In the genomic region with DNA sequence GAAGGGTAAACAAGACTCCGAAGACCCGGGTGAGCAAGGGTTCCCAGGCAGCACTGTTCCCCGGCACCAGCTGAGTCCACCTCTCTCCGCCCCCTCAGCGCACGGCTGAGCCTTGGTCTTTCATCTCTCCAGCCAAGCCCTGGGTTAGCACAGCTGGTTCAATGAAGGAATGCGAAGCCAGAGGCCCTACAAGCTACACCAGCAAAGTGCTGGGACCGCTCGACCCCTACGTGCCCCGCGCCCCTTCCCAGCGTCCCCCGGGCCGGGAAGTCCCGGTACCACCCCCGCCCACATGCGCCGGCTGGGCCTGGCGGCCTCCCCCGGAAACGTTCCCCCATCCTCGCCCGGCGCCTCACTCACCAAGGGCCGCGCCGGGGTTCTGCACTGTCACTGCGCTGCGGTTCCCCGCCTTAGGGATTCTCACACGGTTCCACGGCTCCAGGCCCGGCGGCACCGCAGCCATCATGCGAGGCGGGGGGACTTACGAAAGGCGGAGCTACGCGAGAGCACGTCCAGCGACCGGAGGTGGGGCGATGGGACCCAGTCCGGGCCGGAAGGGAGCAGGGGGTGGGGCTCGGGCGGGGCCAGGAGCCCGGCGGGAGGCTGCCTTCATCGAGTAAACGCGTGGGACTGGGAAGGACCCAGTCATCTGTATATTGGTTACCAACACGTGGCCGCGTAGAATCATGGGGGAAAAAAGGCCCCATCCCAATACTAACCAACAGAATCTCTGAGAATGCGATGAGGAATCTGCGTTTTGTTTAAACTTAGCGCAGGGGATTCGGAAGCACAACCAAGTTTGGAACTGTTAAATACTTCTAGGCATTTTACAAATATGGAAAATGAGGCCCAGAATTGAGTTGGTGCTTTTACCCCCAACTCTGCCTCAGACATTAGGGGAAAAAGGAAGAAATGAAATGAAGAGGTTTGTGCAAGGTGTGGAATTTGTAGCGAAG, we compare ENCODE assay signal across 1 cellular context.
TF ChIP-seq lines count a peak whose summit lies in the region.

No MANE protein-coding gene starts in this region.

TF ChIP-seq in GM12878, 131 proteins besides CTCF, POLR2A, EP300 and RAD21 (continued from another document and continues in another):
- TF ChIP-seq, protein P1, sequence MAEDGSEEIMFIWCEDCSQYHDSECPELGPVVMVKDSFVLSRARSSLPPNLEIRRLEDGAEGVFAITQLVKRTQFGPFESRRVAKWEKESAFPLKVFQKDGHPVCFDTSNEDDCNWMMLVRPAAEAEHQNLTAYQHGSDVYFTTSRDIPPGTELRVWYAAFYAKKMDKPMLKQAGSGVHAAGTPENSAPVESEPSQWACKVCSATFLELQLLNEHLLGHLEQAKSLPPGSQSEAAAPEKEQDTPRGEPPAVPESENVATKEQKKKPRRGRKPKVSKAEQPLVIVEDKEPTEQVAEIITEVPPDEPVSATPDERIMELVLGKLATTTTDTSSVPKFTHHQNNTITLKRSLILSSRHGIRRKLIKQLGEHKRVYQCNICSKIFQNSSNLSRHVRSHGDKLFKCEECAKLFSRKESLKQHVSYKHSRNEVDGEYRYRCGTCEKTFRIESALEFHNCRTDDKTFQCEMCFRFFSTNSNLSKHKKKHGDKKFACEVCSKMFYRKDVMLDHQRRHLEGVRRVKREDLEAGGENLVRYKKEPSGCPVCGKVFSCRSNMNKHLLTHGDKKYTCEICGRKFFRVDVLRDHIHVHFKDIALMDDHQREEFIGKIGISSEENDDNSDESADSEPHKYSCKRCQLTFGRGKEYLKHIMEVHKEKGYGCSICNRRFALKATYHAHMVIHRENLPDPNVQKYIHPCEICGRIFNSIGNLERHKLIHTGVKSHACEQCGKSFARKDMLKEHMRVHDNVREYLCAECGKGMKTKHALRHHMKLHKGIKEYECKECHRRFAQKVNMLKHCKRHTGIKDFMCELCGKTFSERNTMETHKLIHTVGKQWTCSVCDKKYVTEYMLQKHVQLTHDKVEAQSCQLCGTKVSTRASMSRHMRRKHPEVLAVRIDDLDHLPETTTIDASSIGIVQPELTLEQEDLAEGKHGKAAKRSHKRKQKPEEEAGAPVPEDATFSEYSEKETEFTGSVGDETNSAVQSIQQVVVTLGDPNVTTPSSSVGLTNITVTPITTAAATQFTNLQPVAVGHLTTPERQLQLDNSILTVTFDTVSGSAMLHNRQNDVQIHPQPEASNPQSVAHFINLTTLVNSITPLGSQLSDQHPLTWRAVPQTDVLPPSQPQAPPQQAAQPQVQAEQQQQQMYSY (CRISPR knock-in tag; IDR thresholded peaks at IDR 0.05): no peak
- TF ChIP-seq CHD4 (IDR thresholded peaks at IDR 0.05) (no peak), HCFC1 (IDR thresholded peaks at IDR 0.05; ENCODE audit: low read length) (no peak), TCF12 (IDR thresholded peaks at IDR 0.05; ENCODE audit: low read depth, low read length) (peak; percentile 40), CHD2 (IDR thresholded peaks at IDR 0.05; ENCODE audit: borderline replicate concordance, low read depth, low read length) (peak; percentile 61; the same call in 1 of the 2 replicates), NR2F1 (conservative IDR thresholded peaks at IDR 0.05) (peak; percentile 74), FOS (IDR thresholded peaks at IDR 0.05; ENCODE audit: borderline replicate concordance, extremely low read depth, insufficient read length) (no peak), ASH2L (IDR thresholded peaks at IDR 0.05; ENCODE audit: borderline replicate concordance, low read depth) (0 out of 2 replicates have a peak, but pooled peaks have one; percentile 49), KLF5 (IDR thresholded peaks at IDR 0.05; ENCODE audit: partially characterized antibody) (no peak), ZNF622 (IDR thresholded peaks at IDR 0.05) (no peak), NBN (IDR thresholded peaks at IDR 0.05) (no peak; the same call in none of the 2 replicates), CHD1 (IDR thresholded peaks at IDR 0.05; ENCODE audit: low read depth, low read length) (no peak), EGR1 (IDR thresholded peaks at IDR 0.05; ENCODE audit: borderline replicate concordance in 1 of 2, low read depth in 2 of 2, low read length in 2 of 2) (peak in 1 of 2 experiments; percentile 87; a peak in 1 of 3 replicates), RAD51 (IDR thresholded peaks at IDR 0.05) (peak; percentile 84), IKZF1 (conservative IDR thresholded peaks at IDR 0.05) (peak; percentile 86), BHLHE40 (IDR thresholded peaks at IDR 0.05; ENCODE audit: borderline replicate concordance in 1 of 2, low read depth in 2 of 2, low read length in 1 of 2) (peak in 1 of 2 experiments; percentile 59; a peak in 3 of 4 replicates), JUNB (IDR thresholded peaks at IDR 0.05) (no peak), SREBF1 (IDR thresholded peaks at IDR 0.05; ENCODE audit: low read length) (no peak), PAX8 (IDR thresholded peaks at IDR 0.05) (peak; percentile 46; the same call in 1 of the 2 replicates), NFXL1 (IDR thresholded peaks at IDR 0.05; ENCODE audit: borderline replicate concordance) (no peak), YY1 (IDR thresholded peaks at IDR 0.05; ENCODE audit: low read depth, low read length) (peak; percentile 91), PML (IDR thresholded peaks at IDR 0.05; ENCODE audit: low read length) (peak; percentile 72; the same call in 1 of the 2 replicates), ZNF384 (IDR thresholded peaks at IDR 0.05; ENCODE audit: borderline replicate concordance, low read depth, low read length) (no peak), JUND (IDR thresholded peaks at IDR 0.05; ENCODE audit: low read depth, low read length) (no peak), DPF2 (IDR thresholded peaks at IDR 0.05) (peak; percentile 79; the same call in 1 of the 2 replicates), GATAD2B (conservative IDR thresholded peaks at IDR 0.05; ENCODE audit: low read depth) (no peak; the same call in 1 of the 2 replicates), POU2F2 (IDR thresholded peaks at IDR 0.05; ENCODE audit: borderline replicate concordance, low read depth, low read length) (peak; percentile 72; the same call in 1 of the 3 replicates), MYC (IDR thresholded peaks at IDR 0.05; ENCODE audit: insufficient read depth, insufficient read length, insufficient replicate concordance, low read length, severe bottlenecking) (no peak), BMI1 (IDR thresholded peaks at IDR 0.05; ENCODE audit: borderline replicate concordance) (no peak; the same call in 1 of the 2 replicates)
- TF ChIP-seq, protein P2, sequence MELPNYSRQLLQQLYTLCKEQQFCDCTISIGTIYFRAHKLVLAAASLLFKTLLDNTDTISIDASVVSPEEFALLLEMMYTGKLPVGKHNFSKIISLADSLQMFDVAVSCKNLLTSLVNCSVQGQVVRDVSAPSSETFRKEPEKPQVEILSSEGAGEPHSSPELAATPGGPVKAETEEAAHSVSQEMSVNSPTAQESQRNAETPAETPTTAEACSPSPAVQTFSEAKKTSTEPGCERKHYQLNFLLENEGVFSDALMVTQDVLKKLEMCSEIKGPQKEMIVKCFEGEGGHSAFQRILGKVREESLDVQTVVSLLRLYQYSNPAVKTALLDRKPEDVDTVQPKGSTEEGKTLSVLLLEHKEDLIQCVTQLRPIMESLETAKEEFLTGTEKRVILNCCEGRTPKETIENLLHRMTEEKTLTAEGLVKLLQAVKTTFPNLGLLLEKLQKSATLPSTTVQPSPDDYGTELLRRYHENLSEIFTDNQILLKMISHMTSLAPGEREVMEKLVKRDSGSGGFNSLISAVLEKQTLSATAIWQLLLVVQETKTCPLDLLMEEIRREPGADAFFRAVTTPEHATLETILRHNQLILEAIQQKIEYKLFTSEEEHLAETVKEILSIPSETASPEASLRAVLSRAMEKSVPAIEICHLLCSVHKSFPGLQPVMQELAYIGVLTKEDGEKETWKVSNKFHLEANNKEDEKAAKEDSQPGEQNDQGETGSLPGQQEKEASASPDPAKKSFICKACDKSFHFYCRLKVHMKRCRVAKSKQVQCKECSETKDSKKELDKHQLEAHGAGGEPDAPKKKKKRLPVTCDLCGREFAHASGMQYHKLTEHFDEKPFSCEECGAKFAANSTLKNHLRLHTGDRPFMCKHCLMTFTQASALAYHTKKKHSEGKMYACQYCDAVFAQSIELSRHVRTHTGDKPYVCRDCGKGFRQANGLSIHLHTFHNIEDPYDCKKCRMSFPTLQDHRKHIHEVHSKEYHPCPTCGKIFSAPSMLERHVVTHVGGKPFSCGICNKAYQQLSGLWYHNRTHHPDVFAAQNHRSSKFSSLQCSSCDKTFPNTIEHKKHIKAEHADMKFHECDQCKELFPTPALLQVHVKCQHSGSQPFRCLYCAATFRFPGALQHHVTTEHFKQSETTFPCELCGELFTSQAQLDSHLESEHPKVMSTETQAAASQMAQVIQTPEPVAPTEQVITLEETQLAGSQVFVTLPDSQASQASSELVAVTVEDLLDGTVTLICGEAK (IDR thresholded peaks at IDR 0.05; ENCODE audit: borderline replicate concordance): peak; percentile 90
- TF ChIP-seq, protein P3, sequence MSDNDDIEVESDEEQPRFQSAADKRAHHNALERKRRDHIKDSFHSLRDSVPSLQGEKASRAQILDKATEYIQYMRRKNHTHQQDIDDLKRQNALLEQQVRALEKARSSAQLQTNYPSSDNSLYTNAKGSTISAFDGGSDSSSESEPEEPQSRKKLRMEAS (IDR thresholded peaks at IDR 0.05; ENCODE audit: low read depth, low read length): peak; percentile 91
- TF ChIP-seq, protein P4, sequence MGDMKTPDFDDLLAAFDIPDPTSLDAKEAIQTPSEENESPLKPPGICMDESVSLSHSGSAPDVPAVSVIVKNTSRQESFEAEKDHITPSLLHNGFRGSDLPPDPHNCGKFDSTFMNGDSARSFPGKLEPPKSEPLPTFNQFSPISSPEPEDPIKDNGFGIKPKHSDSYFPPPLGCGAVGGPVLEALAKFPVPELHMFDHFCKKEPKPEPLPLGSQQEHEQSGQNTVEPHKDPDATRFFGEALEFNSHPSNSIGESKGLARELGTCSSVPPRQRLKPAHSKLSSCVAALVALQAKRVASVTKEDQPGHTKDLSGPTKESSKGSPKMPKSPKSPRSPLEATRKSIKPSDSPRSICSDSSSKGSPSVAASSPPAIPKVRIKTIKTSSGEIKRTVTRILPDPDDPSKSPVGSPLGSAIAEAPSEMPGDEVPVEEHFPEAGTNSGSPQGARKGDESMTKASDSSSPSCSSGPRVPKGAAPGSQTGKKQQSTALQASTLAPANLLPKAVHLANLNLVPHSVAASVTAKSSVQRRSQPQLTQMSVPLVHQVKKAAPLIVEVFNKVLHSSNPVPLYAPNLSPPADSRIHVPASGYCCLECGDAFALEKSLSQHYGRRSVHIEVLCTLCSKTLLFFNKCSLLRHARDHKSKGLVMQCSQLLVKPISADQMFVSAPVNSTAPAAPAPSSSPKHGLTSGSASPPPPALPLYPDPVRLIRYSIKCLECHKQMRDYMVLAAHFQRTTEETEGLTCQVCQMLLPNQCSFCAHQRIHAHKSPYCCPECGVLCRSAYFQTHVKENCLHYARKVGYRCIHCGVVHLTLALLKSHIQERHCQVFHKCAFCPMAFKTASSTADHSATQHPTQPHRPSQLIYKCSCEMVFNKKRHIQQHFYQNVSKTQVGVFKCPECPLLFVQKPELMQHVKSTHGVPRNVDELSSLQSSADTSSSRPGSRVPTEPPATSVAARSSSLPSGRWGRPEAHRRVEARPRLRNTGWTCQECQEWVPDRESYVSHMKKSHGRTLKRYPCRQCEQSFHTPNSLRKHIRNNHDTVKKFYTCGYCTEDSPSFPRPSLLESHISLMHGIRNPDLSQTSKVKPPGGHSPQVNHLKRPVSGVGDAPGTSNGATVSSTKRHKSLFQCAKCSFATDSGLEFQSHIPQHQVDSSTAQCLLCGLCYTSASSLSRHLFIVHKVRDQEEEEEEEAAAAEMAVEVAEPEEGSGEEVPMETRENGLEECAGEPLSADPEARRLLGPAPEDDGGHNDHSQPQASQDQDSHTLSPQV (IDR thresholded peaks at IDR 0.05): peak; percentile 73
- TF ChIP-seq, protein P5, sequence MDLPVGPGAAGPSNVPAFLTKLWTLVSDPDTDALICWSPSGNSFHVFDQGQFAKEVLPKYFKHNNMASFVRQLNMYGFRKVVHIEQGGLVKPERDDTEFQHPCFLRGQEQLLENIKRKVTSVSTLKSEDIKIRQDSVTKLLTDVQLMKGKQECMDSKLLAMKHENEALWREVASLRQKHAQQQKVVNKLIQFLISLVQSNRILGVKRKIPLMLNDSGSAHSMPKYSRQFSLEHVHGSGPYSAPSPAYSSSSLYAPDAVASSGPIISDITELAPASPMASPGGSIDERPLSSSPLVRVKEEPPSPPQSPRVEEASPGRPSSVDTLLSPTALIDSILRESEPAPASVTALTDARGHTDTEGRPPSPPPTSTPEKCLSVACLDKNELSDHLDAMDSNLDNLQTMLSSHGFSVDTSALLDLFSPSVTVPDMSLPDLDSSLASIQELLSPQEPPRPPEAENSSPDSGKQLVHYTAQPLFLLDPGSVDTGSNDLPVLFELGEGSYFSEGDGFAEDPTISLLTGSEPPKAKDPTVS (IDR thresholded peaks at IDR 0.05; ENCODE audit: low read depth, low read length): no peak
- TF ChIP-seq, protein P6, sequence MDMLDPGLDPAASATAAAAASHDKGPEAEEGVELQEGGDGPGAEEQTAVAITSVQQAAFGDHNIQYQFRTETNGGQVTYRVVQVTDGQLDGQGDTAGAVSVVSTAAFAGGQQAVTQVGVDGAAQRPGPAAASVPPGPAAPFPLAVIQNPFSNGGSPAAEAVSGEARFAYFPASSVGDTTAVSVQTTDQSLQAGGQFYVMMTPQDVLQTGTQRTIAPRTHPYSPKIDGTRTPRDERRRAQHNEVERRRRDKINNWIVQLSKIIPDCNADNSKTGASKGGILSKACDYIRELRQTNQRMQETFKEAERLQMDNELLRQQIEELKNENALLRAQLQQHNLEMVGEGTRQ (IDR thresholded peaks at IDR 0.05; ENCODE audit: borderline replicate concordance, low read depth, low read length): peak; percentile 35; the same call in 1 of the 2 replicates
- TF ChIP-seq, protein P7, sequence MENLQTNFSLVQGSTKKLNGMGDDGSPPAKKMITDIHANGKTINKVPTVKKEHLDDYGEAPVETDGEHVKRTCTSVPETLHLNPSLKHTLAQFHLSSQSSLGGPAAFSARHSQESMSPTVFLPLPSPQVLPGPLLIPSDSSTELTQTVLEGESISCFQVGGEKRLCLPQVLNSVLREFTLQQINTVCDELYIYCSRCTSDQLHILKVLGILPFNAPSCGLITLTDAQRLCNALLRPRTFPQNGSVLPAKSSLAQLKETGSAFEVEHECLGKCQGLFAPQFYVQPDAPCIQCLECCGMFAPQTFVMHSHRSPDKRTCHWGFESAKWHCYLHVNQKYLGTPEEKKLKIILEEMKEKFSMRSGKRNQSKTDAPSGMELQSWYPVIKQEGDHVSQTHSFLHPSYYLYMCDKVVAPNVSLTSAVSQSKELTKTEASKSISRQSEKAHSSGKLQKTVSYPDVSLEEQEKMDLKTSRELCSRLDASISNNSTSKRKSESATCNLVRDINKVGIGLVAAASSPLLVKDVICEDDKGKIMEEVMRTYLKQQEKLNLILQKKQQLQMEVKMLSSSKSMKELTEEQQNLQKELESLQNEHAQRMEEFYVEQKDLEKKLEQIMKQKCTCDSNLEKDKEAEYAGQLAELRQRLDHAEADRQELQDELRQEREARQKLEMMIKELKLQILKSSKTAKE (IDR thresholded peaks at IDR 0.05; ENCODE audit: low read depth, poor library complexity, severe bottlenecking): peak; percentile 47
- TF ChIP-seq, protein P8, sequence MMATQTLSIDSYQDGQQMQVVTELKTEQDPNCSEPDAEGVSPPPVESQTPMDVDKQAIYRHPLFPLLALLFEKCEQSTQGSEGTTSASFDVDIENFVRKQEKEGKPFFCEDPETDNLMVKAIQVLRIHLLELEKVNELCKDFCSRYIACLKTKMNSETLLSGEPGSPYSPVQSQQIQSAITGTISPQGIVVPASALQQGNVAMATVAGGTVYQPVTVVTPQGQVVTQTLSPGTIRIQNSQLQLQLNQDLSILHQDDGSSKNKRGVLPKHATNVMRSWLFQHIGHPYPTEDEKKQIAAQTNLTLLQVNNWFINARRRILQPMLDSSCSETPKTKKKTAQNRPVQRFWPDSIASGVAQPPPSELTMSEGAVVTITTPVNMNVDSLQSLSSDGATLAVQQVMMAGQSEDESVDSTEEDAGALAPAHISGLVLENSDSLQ (IDR thresholded peaks at IDR 0.05): no peak
